In the genomic region with DNA sequence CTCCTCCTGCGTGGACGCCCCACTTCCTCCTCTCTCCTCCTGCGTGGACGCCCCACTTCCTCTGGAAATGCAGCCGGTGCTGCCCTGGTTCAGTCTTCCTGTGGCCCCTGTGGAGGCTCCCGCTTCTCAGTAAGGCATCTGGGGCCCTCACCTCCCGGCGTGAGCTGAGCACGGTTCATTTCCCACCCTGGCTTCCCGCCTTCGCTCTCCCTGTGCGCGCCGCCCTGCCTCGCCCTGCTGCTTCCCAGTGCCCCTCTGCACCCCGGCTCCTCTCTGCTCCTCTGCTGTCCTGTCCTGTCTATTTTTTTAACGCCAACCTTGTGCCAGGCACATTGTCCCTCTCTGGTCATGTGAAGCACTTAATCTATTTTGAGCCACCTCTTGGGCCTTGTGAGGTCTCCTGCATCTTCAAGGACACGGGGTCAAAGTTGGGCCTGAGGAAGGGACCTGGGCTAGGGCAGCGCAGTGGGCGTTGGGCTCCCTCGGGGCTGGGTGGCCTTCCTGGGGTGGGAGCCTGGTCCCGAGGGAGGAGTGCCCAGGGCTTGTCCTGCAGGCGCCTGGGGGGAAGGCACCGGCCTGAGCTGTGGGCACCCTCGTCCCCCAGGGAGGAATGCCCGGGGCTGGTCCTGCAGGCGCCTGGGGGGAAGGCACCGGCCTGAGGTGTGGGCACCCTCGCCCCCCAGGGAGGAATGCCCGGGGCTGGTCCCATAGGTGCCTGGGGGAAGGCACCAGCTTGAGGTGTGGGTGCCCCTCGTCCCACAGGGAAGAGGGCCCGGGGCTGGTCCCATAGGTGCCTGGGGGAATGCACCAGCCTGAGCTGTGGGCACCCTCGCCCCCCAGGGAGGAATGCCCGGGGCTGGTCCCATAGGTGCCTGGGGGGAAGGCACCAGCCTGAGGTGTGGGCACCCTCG, we compare ENCODE assay signal across 38 cellular contexts. TPM values are rescaled to one million over a fixed set of nuclear protein-coding genes. Genes with fewer than 3 reads are reported as not detected.
"Had no signal": no experiment of that assay in that cellular context is flagged by ENCODE, and none has a peak within 500 bp of the region (broad histone marks: within the 10 kb centered on the region; RNA-seq: fewer than 3 reads in every experiment).

No MANE protein-coding gene starts in this region.

- H3K4me3 ChIP-seq: PC-9, SJCRH30, SK-N-MC had no signal

- H3K4me1 ChIP-seq: SJCRH30 had no signal

- H3K36me3 Mint-ChIP-seq: activated CD8-positive, alpha-beta memory T cell treated with anti-CD3 and anti-CD28 coated beads, Interleukin-2, amount 10 ng/mL, durations not matched to agents 7 days and 5 days; activated naive CD8-positive, alpha-beta T cell treated with anti-CD3 and anti-CD28 coated beads for 36 hours had no signal

- H3K27ac Mint-ChIP-seq: activated CD4-positive, alpha-beta memory T cell treated with anti-CD3 and anti-CD28 coated beads, Interleukin-2, amount 10 ng/mL, durations not matched to agents 7 days and 5 days; activated CD8-positive, alpha-beta memory T cell treated with anti-CD3 and anti-CD28 coated beads, Interleukin-2, amount 10 ng/mL, durations not matched to agents 7 days and 5 days; activated naive CD8-positive, alpha-beta T cell treated with anti-CD3 and anti-CD28 coated beads for 36 hours had no signal

- H3K27me3 ChIP-seq: brain microvascular endothelial cell, SJCRH30 had no signal

- ATAC-seq: activated CD8-positive, alpha-beta memory T cell treated with anti-CD3 and anti-CD28 coated beads, Interleukin-2, amount 10 ng/mL, durations not matched to agents 7 days and 5 days had no signal

- H3K27me3 Mint-ChIP-seq: activated CD4-positive, alpha-beta memory T cell treated with anti-CD3 and anti-CD28 coated beads, Interleukin-2, amount 10 ng/mL, durations not matched to agents 7 days and 5 days; activated CD8-positive, alpha-beta memory T cell treated with anti-CD3 and anti-CD28 coated beads, Interleukin-2, amount 10 ng/mL, durations not matched to agents 7 days and 5 days; activated naive CD8-positive, alpha-beta T cell treated with anti-CD3 and anti-CD28 coated beads for 36 hours; central memory CD8-positive, alpha-beta T cell had no signal

- H3K27ac ChIP-seq: brain microvascular endothelial cell, PC-9, RWPE1, SJCRH30, SK-N-MC, WERI-Rb-1 had no signal

- H3K4me3 Mint-ChIP-seq: activated CD4-positive, alpha-beta memory T cell treated with anti-CD3 and anti-CD28 coated beads, Interleukin-2, amount 10 ng/mL, durations not matched to agents 7 days and 5 days; activated CD8-positive, alpha-beta memory T cell treated with anti-CD3 and anti-CD28 coated beads, Interleukin-2, amount 10 ng/mL, durations not matched to agents 7 days and 5 days; activated naive CD8-positive, alpha-beta T cell treated with anti-CD3 and anti-CD28 coated beads for 36 hours; central memory CD8-positive, alpha-beta T cell had no signal

- H3K4me1 Mint-ChIP-seq: activated CD4-positive, alpha-beta memory T cell treated with anti-CD3 and anti-CD28 coated beads, Interleukin-2, amount 10 ng/mL, durations not matched to agents 7 days and 5 days; activated CD8-positive, alpha-beta memory T cell treated with anti-CD3 and anti-CD28 coated beads, Interleukin-2, amount 10 ng/mL, durations not matched to agents 7 days and 5 days; central memory CD8-positive, alpha-beta T cell had no signal

- DNase-seq: activated CD4-positive, alpha-beta memory T cell treated with anti-CD3 and anti-CD28 coated beads, Interleukin-2, amount 10 ng/mL, durations not matched to agents 7 days and 5 days; activated CD4-positive, alpha-beta T cell treated with anti-CD3 and anti-CD28 coated beads for 1 hour; activated CD4-positive, alpha-beta T cell treated with anti-CD3 and anti-CD28 coated beads for 48 hours; activated CD4-positive, CD25-positive, alpha-beta regulatory T cell; activated CD8-positive, alpha-beta memory T cell treated with anti-CD3 and anti-CD28 coated beads for 24 hours; activated CD8-positive, alpha-beta memory T cell treated with anti-CD3 and anti-CD28 coated beads, Interleukin-2, amount 10 ng/mL, durations not matched to agents 7 days and 5 days; activated CD8-positive, alpha-beta memory T cell treated with anti-CD3 and anti-CD28 coated beads, Interleukin-2, amount 50 U/mL, for 48 hours; activated effector memory CD4-positive, alpha-beta T cell treated with anti-CD3 and anti-CD28 coated beads, Interleukin-2, amount 50 U/mL, for 16 hours; activated naive CD4-positive, alpha-beta T cell; activated naive CD4-positive, alpha-beta T cell treated with anti-CD3 and anti-CD28 coated beads, Interleukin-2, amount 50 U/mL, for 16 hours; activated naive CD8-positive, alpha-beta T cell treated with anti-CD3 and anti-CD28 coated beads for 36 hours; activated T-cell treated with anti-CD3 and anti-CD28 coated beads, Interleukin-2, amount 50 U/mL, for 48 hours; amniotic stem cell; aorta; brain microvascular endothelial cell; NCI-H1092 treated with DMSO at 0.1 percent for 48 hours; NCI-H1417; NCI-H146; NCI-H187; NCI-H2029 treated with DMSO at 0.1 percent for 48 hours; NCI-H2107; NCI-H2171; NCI-H510A; NCI-H526; NCI-H748 treated with DMSO at 0.1 percent for 48 hours; NK-92 treated with Interleukin-12 subunit alpha and Interleukin-12 subunit beta, amount 100 ng/mL, for 24 hours; PC-9; SHP77; SJCRH30; T1000; WERI-Rb-1 had no signal

- H3K9me3 Mint-ChIP-seq: activated CD4-positive, alpha-beta memory T cell treated with anti-CD3 and anti-CD28 coated beads, Interleukin-2, amount 10 ng/mL, durations not matched to agents 7 days and 5 days; central memory CD8-positive, alpha-beta T cell had no signal

- H3K36me3 ChIP-seq: brain microvascular endothelial cell, SJCRH30, WERI-Rb-1 had no signal

- H3K9me3 ChIP-seq: SJCRH30 had no signal

RNA-seq across cellular contexts. Expression of gene FGF22, which starts 37.0 kb away (rescaled TPM):
- total RNA-seq: activated CD4-positive, alpha-beta memory T cell treated with anti-CD3 and anti-CD28 coated beads, Interleukin-2, amount 10 ng/mL, durations not matched to agents 7 days and 5 days; activated CD8-positive, alpha-beta memory T cell treated with anti-CD3 and anti-CD28 coated beads, Interleukin-2, amount 10 ng/mL, durations not matched to agents 7 days and 5 days; activated naive CD8-positive, alpha-beta T cell treated with anti-CD3 and anti-CD28 coated beads for 36 hours; M059J; PC-9; SJCRH30; T-helper 1 cell treated with Interleukin-12 subunit alpha and Interleukin-12 subunit beta and Interleukin-4 antibody, amounts not matched to agents 30 ng/mL and 1 ng/mL, for 36 hours; T-helper 2 cell treated with Interferon-gamma antibody and Interleukin-4, amounts not matched to agents 100 ng/mL and 5 ng/mL, for 36 hours had no signal

RNA-seq across cellular contexts. Expression of gene GZMM, which starts 58.8 kb away (rescaled TPM):
- total RNA-seq: OCI-LY7, SJCRH30 had no signal
